21 cellular contexts compared by ENCODE assay signal in the genomic region with DNA sequence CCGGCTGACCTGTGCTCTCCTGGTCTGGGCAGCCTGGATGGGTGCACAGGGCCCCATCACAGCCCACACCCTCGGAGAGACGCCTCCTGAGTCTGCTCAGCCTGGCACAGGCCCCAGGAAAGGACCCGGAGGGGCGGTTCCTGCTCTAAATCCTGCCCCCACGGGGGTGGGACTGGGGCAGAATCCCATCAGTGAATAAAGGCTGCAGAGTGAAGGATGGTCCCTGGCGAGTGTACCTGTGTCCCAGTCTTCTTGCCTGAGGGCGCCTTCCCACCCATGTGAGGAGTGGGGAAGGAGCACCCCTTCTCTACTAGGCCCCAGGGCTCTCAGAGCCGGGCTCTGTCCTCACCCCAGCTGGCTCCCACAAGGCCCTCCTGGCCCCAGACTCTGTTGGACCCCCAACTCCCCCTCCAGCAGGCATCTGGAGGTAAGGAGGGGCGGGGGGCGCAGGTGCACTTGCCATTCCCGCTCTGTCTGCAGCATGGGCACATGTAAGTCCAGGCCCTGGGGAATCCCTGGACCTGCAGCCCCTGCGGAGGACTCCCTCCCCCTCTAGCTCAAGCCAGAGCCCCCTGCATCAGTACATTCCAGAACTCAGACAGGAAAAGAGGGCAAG. TPM values are rescaled to one million over a fixed set of nuclear protein-coding genes. Genes with fewer than 3 reads are reported as not detected.
A peak's percentile ranks its signal among the peaks of the same experiment; 100 is the strongest.
DNase-seq lines count a peak whose midpoint lies in the region; ATAC-seq, FAIRE-seq and TF ChIP-seq lines count a peak whose summit lies in the region.
"Had no signal": no experiment of that assay in that cellular context is flagged by ENCODE, and none has a peak within 500 bp of the region (broad histone marks: within the 10 kb centered on the region; RNA-seq: fewer than 3 reads in every experiment).

No MANE protein-coding gene starts in this region.

- peak overlapping the region; percentile 21 for H3K4ac ChIP-seq in trophoblast cell (ENCODE audit: low read depth, low read length)

- H3K18ac ChIP-seq in trophoblast cell (ENCODE audit: low read length): peak overlapping the region; percentile 35

- H3K27me3 ChIP-seq in trophoblast cell (ENCODE audit: insufficient read depth, low read length): no peaks in the 10 kb centered on the region

- DNase-seq in H54 (ENCODE audit: insufficient read length, low spot score) (peak; percentile 70), NCI-H226 (peak; percentile 14), left ventricle myocardium superior (peak; percentile 28), trophoblast cell (peak; percentile 48 to 70), HFFc6 (no peak)
- DNase-seq in activated T-cell treated with anti-CD3 and anti-CD28 coated beads, Interleukin-2, amount 50 U/mL, for 4 hours: no peak
- DNase-seq: effector memory CD8-positive, alpha-beta T cell; GF-D8; GOT3; hippocampal formation; Kasumi-1; kidney glomerular epithelial cell; NCI-H1417 treated with DMSO at 0.1 percent for 48 hours; NCI-H446; SIG-M5; stimulated activated CD4-positive, alpha-beta T cell treated with anti-CD3 and anti-CD28 coated beads, Interleukin-4, amount 100 ng/mL, for 24 hours had no signal

- H2BK12ac ChIP-seq in trophoblast cell (ENCODE audit: low read length): peak overlapping the region; percentile 67

- H3K14ac ChIP-seq in trophoblast cell (ENCODE audit: low read length): peak overlapping the region; percentile 68

- peak overlapping the region; percentile 78 for H2BK120ac ChIP-seq in trophoblast cell (ENCODE audit: insufficient read depth, low read length, poor library complexity)

- H3K36me3 Mint-ChIP-seq in HFFc6 (ENCODE audit: low read depth): no peaks in the 10 kb centered on the region
- H3K36me3 Mint-ChIP-seq in activated T-cell treated with anti-CD3 and anti-CD28 coated beads, Interleukin-2, amount 50 U/mL, for 4 hours (ENCODE audit: insufficient read depth): no peaks in the 10 kb centered on the region

- no CpG with 5 or more reads among the region's 13 CpGs for WGBS in trophoblast cell (ENCODE audit: extremely low coverage, insufficient coverage, insufficient read length)

- intact Hi-C loops in left ventricle myocardium superior (cut with micrococcal nuclease): no loop called here

- no peaks in the 10 kb centered on the region for H3K9me3 ChIP-seq in trophoblast cell (ENCODE audit: insufficient read depth, low read depth, low read length)
- H3K9me3 ChIP-seq: suprapubic skin had no signal

- no peaks in the 10 kb centered on the region for H3K9me3 Mint-ChIP-seq in HFFc6
- H3K9me3 Mint-ChIP-seq in activated T-cell treated with anti-CD3 and anti-CD28 coated beads, Interleukin-2, amount 50 U/mL, for 4 hours: no peaks in the 10 kb centered on the region
- H3K9me3 Mint-ChIP-seq: central memory CD8-positive, alpha-beta T cell; effector memory CD8-positive, alpha-beta T cell had no signal

- H4K12ac ChIP-seq in trophoblast cell (ENCODE audit: low read depth, low read length): peak overlapping the region; percentile 8

- H3K4me3 Mint-ChIP-seq in HFFc6: no peak overlapping the region
- H3K4me3 Mint-ChIP-seq in activated T-cell treated with anti-CD3 and anti-CD28 coated beads, Interleukin-2, amount 50 U/mL, for 4 hours: no peak overlapping the region
- H3K4me3 Mint-ChIP-seq: central memory CD8-positive, alpha-beta T cell; effector memory CD8-positive, alpha-beta T cell had no signal

- no peak overlapping the region for H2AFZ ChIP-seq in trophoblast cell (ENCODE audit: insufficient read depth, low read length, poor library complexity)

- H3K4me1 Mint-ChIP-seq in HFFc6 (ENCODE audit: low read depth): peaks cover 11% of the 10 kb centered on the region
- H3K4me1 Mint-ChIP-seq in activated T-cell treated with anti-CD3 and anti-CD28 coated beads, Interleukin-2, amount 50 U/mL, for 4 hours (ENCODE audit: low read depth): peaks cover 11% of the 10 kb centered on the region

- H3K27me3 Mint-ChIP-seq in HFFc6 (ENCODE audit: insufficient read depth): no peaks in the 10 kb centered on the region; the same call in 1 of the 2 replicates
- H3K27me3 Mint-ChIP-seq in activated T-cell treated with anti-CD3 and anti-CD28 coated beads, Interleukin-2, amount 50 U/mL, for 4 hours (ENCODE audit: low read depth): peaks cover 25% of the 10 kb centered on the region

- no peak overlapping the region for H3K27ac Mint-ChIP-seq in HFFc6
- H3K27ac Mint-ChIP-seq: effector memory CD8-positive, alpha-beta T cell had no signal

- H2BK5ac ChIP-seq in trophoblast cell (ENCODE audit: low read depth, low read length, poor library complexity): peak overlapping the region; percentile 82

- peak overlapping the region; percentile 75 for H3K4me2 ChIP-seq in trophoblast cell (ENCODE audit: low read length)

- no peak overlapping the region for H3K9ac ChIP-seq in trophoblast cell (ENCODE audit: low read length)

- H3K4me1 ChIP-seq in trophoblast cell (ENCODE audit: control insufficient read depth in 1 of 2, insufficient read depth in 2 of 2, low read length in 2 of 2): peaks cover 59 to 66% of the 10 kb centered on the region in 2 experiments

- peaks cover 4 to 5% of the 10 kb centered on the region in 2 experiments for H3K36me3 ChIP-seq in trophoblast cell (ENCODE audit: control insufficient read depth in 1 of 2, insufficient read depth in 2 of 2, low read length in 2 of 2)

- H3K23ac ChIP-seq in trophoblast cell (ENCODE audit: low read length): no peak overlapping the region

- no peak for TF ChIP-seq POLR2A in H54 (IDR thresholded peaks at IDR 0.05; ENCODE audit: low read depth, low read length)

- TF ChIP-seq CTCF in HFFc6 (IDR thresholded peaks at IDR 0.05): no peak

- ATAC-seq in left ventricle myocardium superior: no peak
- ATAC-seq in HG02973 (IDR thresholded peaks at IDR 0.05; ENCODE audit: unreplicated experiment): no peak
- ATAC-seq in activated T-cell treated with anti-CD3 and anti-CD28 coated beads, Interleukin-2, amount 50 U/mL, for 4 hours: no peak
- ATAC-seq: effector memory CD8-positive, alpha-beta T cell had no signal

- H4K8ac ChIP-seq in trophoblast cell (ENCODE audit: low read depth, low read length): peak overlapping the region; percentile 51

- H3K79me1 ChIP-seq in trophoblast cell (ENCODE audit: low read length): peaks cover 65% of the 10 kb centered on the region

- H4K91ac ChIP-seq in trophoblast cell (ENCODE audit: low read depth, low read length): peak overlapping the region; percentile 71

- peaks cover 27% of the 10 kb centered on the region for H3K79me2 ChIP-seq in trophoblast cell (ENCODE audit: control insufficient read depth, insufficient read depth, low read length, poor library complexity)

- H2AK5ac ChIP-seq in trophoblast cell (ENCODE audit: low read length): peak overlapping the region; percentile 55

- peak overlapping the region; percentile 93 for H3K27ac ChIP-seq in trophoblast cell (ENCODE audit: low read depth, low read length)
- H3K27ac ChIP-seq: suprapubic skin had no signal

- no peak for FAIRE-seq in H54 (lab: Jason Lieb, UNC)
- FAIRE-seq: GM12892 had no signal

- peak overlapping the region; percentile 50 for H3K4me3 ChIP-seq in trophoblast cell (ENCODE audit: low read depth, low read length)
- H3K4me3 ChIP-seq: skin epidermis, suprapubic skin had no signal

RNA-seq across cellular contexts. Expression of a gene that starts 21.3 kb away (rescaled TPM):
- 177 TPM for total RNA-seq in left ventricle myocardium superior
- polyA plus RNA-seq in trophoblast cell (2013): 114 and 122 TPM in 2 replicates
- 100 to 1,000 TPM; 315 to 403 (median 350) TPM for total RNA-seq in HFFc6 (2021; fragmentation: NEBNext Ultra II Directional; extraction: Animal tissue kit (Norgen Biotek cat#: 25700))
- total RNA-seq in activated T-cell treated with anti-CD3 and anti-CD28 coated beads, Interleukin-2, amount 50 U/mL, for 4 hours: 1 to 10 TPM; 3.7 to 6.3 (median 5.9) TPM

Comparison
In these comparisons a context has a peak if more than half of its experiments do, and no peak if none do; other contexts are left out.
1. DNase-seq: peak in H54 (single experiment), NCI-H226 (single experiment), left ventricle myocardium superior (single experiment) and trophoblast cell (2 of 2); none in HFFc6 (single experiment) and activated T-cell treated with anti-CD3 and anti-CD28 coated beads, Interleukin-2, amount 50 U/mL, for 4 hours (single experiment).
2. RNA of a gene that starts 21.3 kb away (total RNA-seq): 315 to 403 TPM in HFFc6 and 177 TPM in left ventricle myocardium superior (single experiment); 3.7 to 6.3 TPM in activated T-cell treated with anti-CD3 and anti-CD28 coated beads, Interleukin-2, amount 50 U/mL, for 4 hours; every median in the first group is over 10 times any median in the second.